In the genomic region with DNA sequence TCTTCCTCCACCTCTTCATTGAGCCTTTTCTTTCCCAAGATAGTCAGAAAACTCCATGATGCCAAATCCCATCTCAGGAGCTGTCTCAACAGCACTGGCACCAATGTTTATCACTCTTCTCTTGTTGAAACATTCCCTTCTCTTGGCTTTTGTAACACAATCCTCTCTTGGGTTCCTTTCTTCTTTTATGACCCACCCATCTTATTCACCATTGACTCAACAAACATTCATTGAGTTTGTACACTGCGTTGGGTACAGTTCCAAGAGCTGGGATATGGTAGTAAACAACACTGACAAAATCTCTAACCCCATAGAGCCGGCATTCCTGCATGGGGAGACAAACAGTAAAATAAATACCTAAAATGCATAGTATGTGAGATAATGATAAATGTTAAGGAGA, we compare ENCODE assay signal across 21 cellular contexts.
A peak's percentile ranks its signal among the peaks of the same experiment; 100 is the strongest.
DNase-seq lines count a peak whose midpoint lies in the region; ATAC-seq and TF ChIP-seq lines count a peak whose summit lies in the region.
"Had no signal": no experiment of that assay in that cellular context is flagged by ENCODE, and none has a peak within 500 bp of the region (broad histone marks: within the 10 kb centered on the region; RNA-seq: fewer than 3 reads in every experiment).

No MANE protein-coding gene starts in this region.

- CTCF ChIA-PET in PC-3 (lab: Charles Lee) = no interaction called here

- H2AFZ ChIP-seq in PC-3 (ENCODE audit: low read length) = peak overlapping the region; percentile 35
- no peak overlapping the region for H2AFZ ChIP-seq in osteoblast (ENCODE audit: low read length)

- H3K9ac ChIP-seq in PC-3 (ENCODE audit: low read length) = peak overlapping the region; percentile 31; the same call in 1 of the 2 replicates

- in situ Hi-C loops in transverse colon (cut with MboI; ENCODE audit: low pct_ligation_motif_present in 1 of 4, low pct_unique_long_range_greater_than_20kb in 1 of 4, low sequenced_read_pairs in 3 of 4) = no loop called here

- H3K4me1 ChIP-seq in PC-3 (ENCODE audit: insufficient read depth, low read length) = peaks cover 32% of the 10 kb centered on the region
- H3K4me1 ChIP-seq in foreskin keratinocyte = peaks cover 23% of the 10 kb centered on the region
- H3K4me1 ChIP-seq in transverse colon = no peaks in the 10 kb centered on the region
- H3K4me1 ChIP-seq in osteoblast (ENCODE audit: insufficient read depth, low read length) = peaks cover 2% of the 10 kb centered on the region
- H3K4me1 ChIP-seq: BE2C had no signal

- H3K27ac ChIP-seq in PC-3 (ENCODE audit: low read length) (peak overlapping the region; percentile 84), foreskin keratinocyte (peak overlapping the region; percentile 76), transverse colon (no peak overlapping the region), osteoblast (ENCODE audit: low read depth, low read length) (no peak overlapping the region)

- no TSS peak for BruUV-seq in PC-3 (replicated peaks; lab: Mats Ljungman, UMichigan)

- no peak for TF ChIP-seq CTCF in PC-3 (conservative IDR thresholded peaks at IDR 0.05; ENCODE audit: low read depth, low read length)
- TF ChIP-seq CTCF in epithelial cell of esophagus (IDR thresholded peaks at IDR 0.05; ENCODE audit: insufficient read depth, low read depth, low read length, missing control alignments) = no peak
- no peak for TF ChIP-seq CTCF in foreskin keratinocyte (conservative IDR thresholded peaks at IDR 0.05)
- TF ChIP-seq CTCF in transverse colon (IDR thresholded peaks at IDR 0.05) = no peak
- no peak for TF ChIP-seq CTCF in osteoblast (IDR thresholded peaks at IDR 0.05; ENCODE audit: extremely low read depth, low read depth, low read length)

- no peaks in the 10 kb centered on the region for H3F3A ChIP-seq in PC-3 (ENCODE audit: low read length, unreplicated experiment)

- WGBS in transverse colon (ENCODE audit: low coverage in 1 of 2), 2 donors = 86 to 93% methylated on average over 2 of the region's 2 CpGs

- no peak for TF ChIP-seq EP300 in transverse colon (IDR thresholded peaks at IDR 0.05; ENCODE audit: low read depth)

- intact Hi-C loops in PC-3 (cut with micrococcal nuclease) (no loop called here), transverse colon (cut with DNase I; ENCODE audit: low total_unique reads) (no loop called here)

- H3K27me3 ChIP-seq in PC-3 (ENCODE audit: low read length) (no peaks in the 10 kb centered on the region), foreskin keratinocyte (no peaks in the 10 kb centered on the region), transverse colon (no peaks in the 10 kb centered on the region), osteoblast (ENCODE audit: insufficient read depth, low read length) (no peaks in the 10 kb centered on the region)
- H3K27me3 ChIP-seq: BE2C had no signal

- H3K79me2 ChIP-seq in PC-3 (ENCODE audit: low read length) (no peaks in the 10 kb centered on the region), osteoblast (ENCODE audit: insufficient read depth, low read length) (no peaks in the 10 kb centered on the region)

- H3K4me3 ChIP-seq in PC-3 (ENCODE audit: low read length) (no peak overlapping the region), epithelial cell of esophagus (ENCODE audit: low read length) (no peak overlapping the region), transverse colon (no peak overlapping the region), osteoblast (ENCODE audit: insufficient read depth, low read length) (no peak overlapping the region)

- DNase-seq in PC-3 (peak; percentile 84), epithelial cell of esophagus (ENCODE audit: low read depth) (peak; percentile 74), foreskin keratinocyte (no peak), transverse colon (no peak), osteoblast (ENCODE audit: insufficient read length, low spot score, missing footprints) (no peak)
- DNase-seq: ACHN; BE2C; C1 segment of cervical spinal cord; CD4-positive, CD25-positive, alpha-beta regulatory T cell; CD8-positive, alpha-beta memory T cell; COR-L47; DMS 273 treated with DMSO at 0.1 percent for 48 hours; DMS53; DND-41; EL; GOT3; H7; HFFc6 had no signal

- H3K4me2 ChIP-seq in PC-3 (ENCODE audit: low read length) (peak overlapping the region; percentile 40), osteoblast (ENCODE audit: insufficient read depth, low read length) (no peak overlapping the region)

- no peaks in the 10 kb centered on the region for H3K36me3 ChIP-seq in PC-3 (ENCODE audit: low read depth, low read length)
- no peaks in the 10 kb centered on the region for H3K36me3 ChIP-seq in transverse colon
- no peaks in the 10 kb centered on the region for H3K36me3 ChIP-seq in osteoblast (ENCODE audit: insufficient read depth, low read length)
- H3K36me3 ChIP-seq: BE2C had no signal

- H3K9me3 ChIP-seq in PC-3 (ENCODE audit: low read length) (no peaks in the 10 kb centered on the region), transverse colon (no peaks in the 10 kb centered on the region), osteoblast (ENCODE audit: low read depth, low read length) (no peaks in the 10 kb centered on the region)
- H3K9me3 ChIP-seq: BE2C had no signal

- H4K20me1 ChIP-seq in PC-3 (ENCODE audit: low read length) (no peaks in the 10 kb centered on the region), osteoblast (ENCODE audit: insufficient read depth, low read length) (no peaks in the 10 kb centered on the region)

- POLR2A ChIA-PET in PC-3 (lab: Charles Lee; ENCODE audit: unreplicated experiment) = no interaction called here

- H3K9me2 ChIP-seq in PC-3 (replicated peaks; ENCODE audit: low read length) = peaks cover 4% of the 10 kb centered on the region; the same call in 1 of the 2 replicates

- TF ChIP-seq POLR2A in transverse colon (IDR thresholded peaks at IDR 0.05) = no peak

- ATAC-seq in PC-3 (peak; percentile 94), foreskin keratinocyte (peak; percentile 21), GM19467 (IDR thresholded peaks at IDR 0.05; ENCODE audit: unreplicated experiment) (no peak)
- ATAC-seq: HCT116, HepG2 had no signal

Comparison
In these comparisons a context has a peak if more than half of its experiments do, and no peak if none do; other contexts are left out.
1. DNase-seq: peak in PC-3 (single experiment) and epithelial cell of esophagus (single experiment); none in foreskin keratinocyte (0 of 2), transverse colon (single experiment) and osteoblast (single experiment).
2. H3K27ac ChIP-seq: peak in PC-3 (single experiment) and foreskin keratinocyte (single experiment); none in transverse colon (0 of 4) and osteoblast (single experiment).